In the genomic region with DNA sequence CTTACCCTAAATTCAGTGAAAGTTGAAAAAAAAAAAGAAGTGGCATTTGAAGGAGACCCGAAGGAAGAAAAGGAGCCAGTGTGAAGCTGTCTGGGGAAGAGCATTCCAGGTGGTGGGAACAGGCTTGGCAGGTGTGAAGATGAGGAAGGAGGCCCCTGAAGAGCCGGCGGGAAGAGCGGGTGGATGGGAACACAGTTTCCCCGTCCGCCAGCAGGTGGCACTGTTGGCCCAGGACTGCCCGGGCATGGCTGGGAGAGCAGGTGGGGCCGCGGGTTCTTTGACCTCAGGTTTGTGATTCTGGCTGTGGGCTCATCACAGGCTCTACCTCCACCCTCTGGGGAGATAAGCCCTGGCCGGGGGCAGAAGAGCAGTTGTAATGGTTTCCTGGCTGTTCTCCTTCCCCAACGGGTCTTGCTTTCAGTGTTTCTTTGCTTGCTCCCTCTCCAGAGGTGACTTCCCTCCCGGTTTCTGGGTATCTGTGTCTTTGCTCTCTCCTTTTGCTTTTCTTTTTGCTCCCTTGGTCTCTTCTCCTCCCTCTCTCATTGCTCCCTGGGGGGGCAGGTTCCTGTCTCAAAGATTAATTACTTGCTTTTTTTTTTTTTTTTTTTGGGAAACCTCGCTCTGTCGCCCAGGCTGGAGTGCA, we compare ENCODE assay signal across 8 cellular contexts. TPM values are rescaled to one million over a fixed set of nuclear protein-coding genes. Genes with fewer than 3 reads are reported as not detected.
DNase-seq lines count a peak whose midpoint lies in the region; ATAC-seq and TF ChIP-seq lines count a peak whose summit lies in the region.

No MANE protein-coding gene starts in this region.

- H2AFZ ChIP-seq in neural cell (ENCODE audit: low read depth, low read length), result no peak overlapping the region

- no peaks in the 10 kb centered on the region for H3K36me3 ChIP-seq in Peyer's patch
- H3K36me3 ChIP-seq in neural cell (ENCODE audit: insufficient read depth, low read length), result no peaks in the 10 kb centered on the region

- no peak overlapping the region for H3K4me2 ChIP-seq in neural cell (ENCODE audit: low read length)

- no peak overlapping the region for H3K9ac ChIP-seq in neural cell (ENCODE audit: low read length)

- no peaks in the 10 kb centered on the region for H4K20me1 ChIP-seq in neural cell (ENCODE audit: insufficient read depth)

- no peaks in the 10 kb centered on the region for H3K36me3 Mint-ChIP-seq in activated T-helper 1 cell treated with anti-CD3 and anti-CD28 coated beads, Interleukin-12 subunit alpha, Interleukin-12 subunit beta, Interleukin-2, Interleukin-4 antibody, amounts not matched to agents 30 ng/mL and 10 ng/mL and 1 ng/mL, durations not matched to agents 14 hours and 24 hours and 36 hours (ENCODE audit: low read depth)

- intact Hi-C loops in activated T-helper 1 cell treated with anti-CD3 and anti-CD28 coated beads, Interleukin-12 subunit alpha, Interleukin-12 subunit beta, Interleukin-2, Interleukin-4 antibody, amounts not matched to agents 30 ng/mL and 10 ng/mL and 1 ng/mL, durations not matched to agents 14 hours and 24 hours and 36 hours (cut with micrococcal nuclease), result loop anchor here (1.0 kb wide), 2 partner anchors 42 to 102 kb away; no protein-coding TSS in a partner anchor

- H3K27me3 ChIP-seq in HL-60 (ENCODE audit: insufficient read depth, poor library complexity, severe bottlenecking) (no peaks in the 10 kb centered on the region), Peyer's patch (no peaks in the 10 kb centered on the region), neural cell (ENCODE audit: insufficient read depth, low read depth, low read length) (no peaks in the 10 kb centered on the region)

- H3K79me2 ChIP-seq in neural cell (replicated peaks; ENCODE audit: insufficient read depth, low read length), result no peaks in the 10 kb centered on the region

- peaks cover 26% of the 10 kb centered on the region for H3K27me3 Mint-ChIP-seq in activated T-helper 1 cell treated with anti-CD3 and anti-CD28 coated beads, Interleukin-12 subunit alpha, Interleukin-12 subunit beta, Interleukin-2, Interleukin-4 antibody, amounts not matched to agents 30 ng/mL and 10 ng/mL and 1 ng/mL, durations not matched to agents 14 hours and 24 hours and 36 hours (ENCODE audit: insufficient read depth)
- peaks cover 49% of the 10 kb centered on the region for H3K27me3 Mint-ChIP-seq in stimulated activated naive CD8-positive, alpha-beta T cell treated with anti-CD3 and anti-CD28 coated beads, Interleukin-15, amount 100 ng/mL, for 72 hours

- no peak overlapping the region for H3K27ac Mint-ChIP-seq in activated T-helper 1 cell treated with anti-CD3 and anti-CD28 coated beads, Interleukin-12 subunit alpha, Interleukin-12 subunit beta, Interleukin-2, Interleukin-4 antibody, amounts not matched to agents 30 ng/mL and 10 ng/mL and 1 ng/mL, durations not matched to agents 14 hours and 24 hours and 36 hours
- no peak overlapping the region for H3K27ac Mint-ChIP-seq in stimulated activated naive CD8-positive, alpha-beta T cell treated with anti-CD3 and anti-CD28 coated beads, Interleukin-15, amount 100 ng/mL, for 72 hours

- H3K4me1 Mint-ChIP-seq in activated T-helper 1 cell treated with anti-CD3 and anti-CD28 coated beads, Interleukin-12 subunit alpha, Interleukin-12 subunit beta, Interleukin-2, Interleukin-4 antibody, amounts not matched to agents 30 ng/mL and 10 ng/mL and 1 ng/mL, durations not matched to agents 14 hours and 24 hours and 36 hours (ENCODE audit: low read depth), result peaks cover 18% of the 10 kb centered on the region
- H3K4me1 Mint-ChIP-seq in stimulated activated naive CD8-positive, alpha-beta T cell treated with anti-CD3 and anti-CD28 coated beads, Interleukin-15, amount 100 ng/mL, for 72 hours, result peaks cover 28% of the 10 kb centered on the region

- TF ChIP-seq EP300 in neural cell (conservative IDR thresholded peaks at IDR 0.05; ENCODE audit: poor library complexity, severe bottlenecking), result no peak

- TF ChIP-seq POLR2A in Peyer's patch (IDR thresholded peaks at IDR 0.05), result no peak

- peak; percentile 74 for TF ChIP-seq RAD21 in neural cell (conservative IDR thresholded peaks at IDR 0.05)

- H3K4me3 Mint-ChIP-seq in activated T-helper 1 cell treated with anti-CD3 and anti-CD28 coated beads, Interleukin-12 subunit alpha, Interleukin-12 subunit beta, Interleukin-2, Interleukin-4 antibody, amounts not matched to agents 30 ng/mL and 10 ng/mL and 1 ng/mL, durations not matched to agents 14 hours and 24 hours and 36 hours, result no peak overlapping the region
- H3K4me3 Mint-ChIP-seq in stimulated activated naive CD8-positive, alpha-beta T cell treated with anti-CD3 and anti-CD28 coated beads, Interleukin-15, amount 100 ng/mL, for 72 hours, result peak overlapping the region in 1 of 2 donors; percentile 66

- H3K9me3 ChIP-seq in Peyer's patch (no peaks in the 10 kb centered on the region), neural cell (ENCODE audit: low read length) (no peaks in the 10 kb centered on the region)

- H3K9me2 ChIP-seq in neural cell (ENCODE audit: insufficient read depth, low read length), result no peaks in the 10 kb centered on the region

- H3K9me3 Mint-ChIP-seq in activated T-helper 1 cell treated with anti-CD3 and anti-CD28 coated beads, Interleukin-12 subunit alpha, Interleukin-12 subunit beta, Interleukin-2, Interleukin-4 antibody, amounts not matched to agents 30 ng/mL and 10 ng/mL and 1 ng/mL, durations not matched to agents 14 hours and 24 hours and 36 hours, result no peaks in the 10 kb centered on the region
- no peaks in the 10 kb centered on the region for H3K9me3 Mint-ChIP-seq in stimulated activated naive CD8-positive, alpha-beta T cell treated with anti-CD3 and anti-CD28 coated beads, Interleukin-15, amount 100 ng/mL, for 72 hours

- DNase-seq in DMS53 (lab: John Stamatoyannopoulos, UW), result peak; percentile 80
- DNase-seq in HL-60 (ENCODE audit: low read depth in 1 of 2, low spot score in 1 of 2), result peak in 1 of 2 experiments; percentile 49
- DNase-seq in Peyer's patch, result peak; percentile 78 to 92 (median 89)
- peak; percentile 57 for DNase-seq in activated T-helper 1 cell treated with anti-CD3 and anti-CD28 coated beads, Interleukin-12 subunit alpha, Interleukin-12 subunit beta, Interleukin-2, Interleukin-4 antibody, amounts not matched to agents 30 ng/mL and 10 ng/mL and 1 ng/mL, durations not matched to agents 14 hours and 24 hours and 36 hours (ENCODE audit: low spot score)
- DNase-seq in fibroblast of the aortic adventitia (ENCODE audit: low read depth), result peak; percentile 36
- peak; percentile 74 to 77 for DNase-seq in stimulated activated naive CD8-positive, alpha-beta T cell treated with anti-CD3 and anti-CD28 coated beads, Interleukin-15, amount 100 ng/mL, for 72 hours

- H3K4me1 ChIP-seq in Peyer's patch, result peaks cover 0 to 6% (median 0%) of the 10 kb centered on the region in 4 donors

- H3K4me3 ChIP-seq in HL-60 (replicated peaks; ENCODE audit: insufficient read depth, low read length) (no peak overlapping the region), Peyer's patch (no peak overlapping the region), fibroblast of the aortic adventitia (ENCODE audit: low read depth, low read length) (no peak overlapping the region), neural cell (ENCODE audit: low read length) (no peak overlapping the region)

- H3K27ac ChIP-seq in HL-60 (replicated peaks), result no peak overlapping the region
- H3K27ac ChIP-seq in Peyer's patch, result no peak overlapping the region
- H3K27ac ChIP-seq in neural cell (ENCODE audit: low read length), result no peak overlapping the region

- ATAC-seq in stimulated activated naive CD8-positive, alpha-beta T cell treated with anti-CD3 and anti-CD28 coated beads, Interleukin-15, amount 100 ng/mL, for 72 hours, result peak; percentile 89
- no peak for ATAC-seq in HG03135 (IDR thresholded peaks at IDR 0.05; ENCODE audit: unreplicated experiment)

- H3F3A ChIP-seq in neural cell (ENCODE audit: insufficient read depth, low read length, poor library complexity, severe bottlenecking), result no peaks in the 10 kb centered on the region

- TF ChIP-seq CTCF in HL-60 (IDR thresholded peaks at IDR 0.05; ENCODE audit: insufficient read depth, low read length) (peak; percentile 29), Peyer's patch (IDR thresholded peaks at IDR 0.05) (peak; percentile 77 to 92 (median 90)), fibroblast of the aortic adventitia (IDR thresholded peaks at IDR 0.05; ENCODE audit: insufficient read depth, low read length) (peak; percentile 96), neural cell (IDR thresholded peaks at IDR 0.05; ENCODE audit: poor library complexity, severe bottlenecking) (peak; percentile 79)

TF ChIP-seq in neural cell, 6 proteins besides CTCF, POLR2A, EP300 and RAD21:
- TF ChIP-seq SMC3 (conservative IDR thresholded peaks at IDR 0.05; ENCODE audit: poor library complexity), result peak; percentile 68
- TF ChIP-seq EZH2 (IDR thresholded peaks at IDR 0.05; ENCODE audit: borderline replicate concordance, insufficient read depth, low read length, poor library complexity, severe bottlenecking), result no peak

RNA-seq across cellular contexts. Expression of gene RAP1GAP2, which starts 32.3 kb away (rescaled TPM):
- 10 to 100 TPM; 30.6 to 60.2 (median 41.9) TPM for total RNA-seq in Peyer's patch
- 0.20 and 0.34 TPM in 2 replicates for total RNA-seq in activated T-helper 1 cell treated with anti-CD3 and anti-CD28 coated beads, Interleukin-12 subunit alpha, Interleukin-12 subunit beta, Interleukin-2, Interleukin-4 antibody, amounts not matched to agents 30 ng/mL and 10 ng/mL and 1 ng/mL, durations not matched to agents 14 hours and 24 hours and 36 hours
- 1.5 and 5.0 TPM in 2 replicates for total RNA-seq in fibroblast of the aortic adventitia (ENCODE audit: low replicate concordance)
- polyA plus RNA-seq in neural cell, result 14.8 and 20.1 TPM in 2 replicates
- polyA minus RNA-seq in neural cell, result 21.4 and 24.3 TPM in 2 replicates

Comparison
In these comparisons a context has a peak if more than half of its experiments do, and no peak if none do; other contexts are left out.
1. CTCF ChIP-seq: peak in every context shown above with its lines; median percentile 96 in fibroblast of the aortic adventitia; 90 in Peyer's patch; 79 in neural cell; 29 in HL-60.